24 cellular contexts compared by ENCODE assay signal in the genomic region with DNA sequence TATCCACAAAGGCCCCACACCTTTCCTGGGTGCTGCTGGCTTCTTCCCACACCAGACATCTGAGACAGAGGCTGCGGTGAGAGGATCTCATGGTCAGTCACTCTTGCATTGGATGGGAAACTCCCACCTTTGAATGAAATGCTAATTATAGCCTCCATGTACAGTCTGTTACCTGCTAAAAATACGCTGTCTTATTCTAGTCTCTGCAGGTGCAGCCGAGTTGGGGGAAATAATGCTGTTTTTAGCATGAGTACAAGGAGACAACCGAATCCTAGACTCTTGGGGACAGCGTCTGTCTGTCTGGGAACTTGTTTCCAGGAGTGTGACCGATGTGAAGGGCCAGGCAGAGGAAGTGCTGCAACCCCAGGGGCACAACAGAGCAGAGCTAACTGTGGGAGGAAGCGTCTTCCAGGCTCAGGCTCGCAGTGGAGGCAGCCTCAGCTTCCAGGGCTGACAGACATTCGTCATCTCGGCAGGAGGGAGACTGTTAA.
DNase-seq lines count a peak whose midpoint lies in the region; ATAC-seq lines count a peak whose summit lies in the region.
"Had no signal": no experiment of that assay in that cellular context is flagged by ENCODE, and none has a peak within 500 bp of the region (broad histone marks: within the 10 kb centered on the region; RNA-seq: fewer than 3 reads in every experiment).

No MANE protein-coding gene starts in this region.

- ATAC-seq in GM19025 (IDR thresholded peaks at IDR 0.05; ENCODE audit: low read depth, unreplicated experiment) (peak; percentile 57), HG03108 (IDR thresholded peaks at IDR 0.05; ENCODE audit: unreplicated experiment) (peak; percentile 71), HG03442 (IDR thresholded peaks at IDR 0.05; ENCODE audit: unreplicated experiment) (no peak)
- no peak for ATAC-seq in activated CD8-positive, alpha-beta memory T cell treated with anti-CD3 and anti-CD28 coated beads, Interleukin-2, amount 10 ng/mL, durations not matched to agents 7 days and 5 days
- ATAC-seq: heart left ventricle had no signal

- H3K4me3 Mint-ChIP-seq in activated CD8-positive, alpha-beta memory T cell treated with anti-CD3 and anti-CD28 coated beads, Interleukin-2, amount 10 ng/mL, durations not matched to agents 7 days and 5 days = no peak overlapping the region
- H3K4me3 Mint-ChIP-seq: T-helper 2 cell treated with Interferon-gamma antibody and Interleukin-4, amounts not matched to agents 5 μg/mL and 100 μg/mL, for 36 hours had no signal

- H3K36me3 ChIP-seq in BLaER1 = no peaks in the 10 kb centered on the region
- H3K36me3 ChIP-seq: heart left ventricle, right atrium auricular region, SJCRH30, stomach had no signal

- peaks cover 12% of the 10 kb centered on the region for H3K9me3 ChIP-seq in BLaER1
- H3K9me3 ChIP-seq: heart left ventricle, right atrium auricular region had no signal

- peaks cover 25% of the 10 kb centered on the region for H3K27me3 Mint-ChIP-seq in activated CD8-positive, alpha-beta memory T cell treated with anti-CD3 and anti-CD28 coated beads, Interleukin-2, amount 10 ng/mL, durations not matched to agents 7 days and 5 days

- no peaks in the 10 kb centered on the region for H3K27me3 ChIP-seq in BLaER1
- H3K27me3 ChIP-seq: right atrium auricular region, SJCRH30 had no signal

- no peaks in the 10 kb centered on the region for H3K36me3 Mint-ChIP-seq in activated CD8-positive, alpha-beta memory T cell treated with anti-CD3 and anti-CD28 coated beads, Interleukin-2, amount 10 ng/mL, durations not matched to agents 7 days and 5 days

- DNase-seq in kidney tubule cell (ENCODE audit: low spot score) = peak; percentile 55
- no peak for DNase-seq in stimulated activated CD4-positive, alpha-beta T cell treated with anti-CD3 and anti-CD28 coated beads, Interleukin-15, amount 100 ng/mL, for 24 hours
- no peak for DNase-seq in NCI-H146 (lab: John Stamatoyannopoulos, UW)
- no peak for DNase-seq in activated CD8-positive, alpha-beta memory T cell treated with anti-CD3 and anti-CD28 coated beads, Interleukin-2, amount 10 ng/mL, durations not matched to agents 7 days and 5 days
- DNase-seq: 8988T; activated CD4-positive, alpha-beta T cell treated with anti-CD3 and anti-CD28 coated beads for 1 hour; activated gamma-delta T cell; C1 segment of cervical spinal cord; central memory CD4-positive, alpha-beta T cell; DMS53; effector memory CD4-positive, alpha-beta T cell; heart left ventricle; midbrain; NCI-H2029; NCI-H526; PC-9; SJCRH30; stomach had no signal

- H3K9ac ChIP-seq in BLaER1 = peak overlapping the region; percentile 16; the same call in 1 of the 2 replicates

- H3K27ac ChIP-seq in BLaER1 = peak overlapping the region; percentile 33; the same call in 1 of the 2 replicates
- H3K27ac ChIP-seq: heart left ventricle, PC-9, right atrium auricular region, SJCRH30, stomach had no signal

- CTCF ChIA-PET in activated CD8-positive, alpha-beta memory T cell treated with anti-CD3 and anti-CD28 coated beads, Interleukin-2, amount 10 ng/mL, durations not matched to agents 7 days and 5 days (lab: Charles Lee) = no interaction called here

- H3K4me1 ChIP-seq in BLaER1 = peaks cover 46% of the 10 kb centered on the region
- H3K4me1 ChIP-seq: heart left ventricle, right atrium auricular region had no signal

- no peak overlapping the region for H3K27ac Mint-ChIP-seq in activated CD8-positive, alpha-beta memory T cell treated with anti-CD3 and anti-CD28 coated beads, Interleukin-2, amount 10 ng/mL, durations not matched to agents 7 days and 5 days
- H3K27ac Mint-ChIP-seq: T-helper 2 cell treated with Interferon-gamma antibody and Interleukin-4, amounts not matched to agents 5 μg/mL and 100 μg/mL, for 36 hours had no signal

- no peaks in the 10 kb centered on the region for H4K20me1 ChIP-seq in BLaER1

- H3K9me3 Mint-ChIP-seq in activated CD8-positive, alpha-beta memory T cell treated with anti-CD3 and anti-CD28 coated beads, Interleukin-2, amount 10 ng/mL, durations not matched to agents 7 days and 5 days (ENCODE audit: low read depth) = no peaks in the 10 kb centered on the region
- H3K9me3 Mint-ChIP-seq: T-helper 2 cell treated with Interferon-gamma antibody and Interleukin-4, amounts not matched to agents 5 μg/mL and 100 μg/mL, for 36 hours had no signal

- H3K4me1 Mint-ChIP-seq in activated CD8-positive, alpha-beta memory T cell treated with anti-CD3 and anti-CD28 coated beads, Interleukin-2, amount 10 ng/mL, durations not matched to agents 7 days and 5 days = no peaks in the 10 kb centered on the region

- H3K4me3 ChIP-seq in BLaER1 = 0 out of 2 replicates have a peak overlapping the region, but pooled peaks have one; percentile 12
- H3K4me3 ChIP-seq: heart left ventricle, PC-9, right atrium auricular region, SJCRH30, stomach had no signal

- peak overlapping the region; percentile 79 for H3K4me2 ChIP-seq in BLaER1
- H3K4me2 ChIP-seq: PC-9 had no signal

Comparison
In these comparisons a context has a peak if more than half of its experiments do, and no peak if none do; other contexts are left out.
1. ATAC-seq: peak in GM19025 (single experiment) and HG03108 (single experiment); none in HG03442 (single experiment) and activated CD8-positive, alpha-beta memory T cell treated with anti-CD3 and anti-CD28 coated beads, Interleukin-2, amount 10 ng/mL, durations not matched to agents 7 days and 5 days (single experiment).